Comparison of ENCODE assay signal across 9 cellular contexts in genomic region chr11:64372802-64373597, GRCh38. TPM values are rescaled to one million over a fixed set of nuclear protein-coding genes. Genes with fewer than 3 reads are reported as not detected.
DNase-seq lines count a peak whose midpoint lies in the region; ATAC-seq, FAIRE-seq and TF ChIP-seq lines count a peak whose summit lies in the region.
"Had no signal": no experiment of that assay in that cellular context is flagged by ENCODE, and none has a peak within 500 bp of the region (broad histone marks: within the 10 kb centered on the region; RNA-seq: fewer than 3 reads in every experiment).

No MANE protein-coding gene starts in this region.

- no peak for DNase-seq in heart left ventricle
- DNase-seq in right atrium auricular region (ENCODE audit: low spot score) = no peak
- DNase-seq in NCI-H526 (lab: John Stamatoyannopoulos, UW) = peak; percentile 44 to 77
- peak in 1 of 2 experiments; percentile 62 for DNase-seq in H1 (ENCODE audit: low read depth in 1 of 2, low spot score in 2 of 2)
- DNase-seq in testis = peak; percentile 84
- DNase-seq in activated T-helper 2 cell treated with anti-CD3 and anti-CD28 coated beads, Interferon-gamma antibody, Interleukin-2, Interleukin-4, amounts not matched to agents 10 μg/mL and 5 μg/mL and 100 μg/mL, durations not matched to agents 14 hours and 24 hours and 36 hours (ENCODE audit: low spot score) = no peak
- DNase-seq in lower leg skin (ENCODE audit: low spot score in 2 of 2) = no peak

- no peak for TF ChIP-seq POLR2A in heart left ventricle (IDR thresholded peaks at IDR 0.05)
- TF ChIP-seq POLR2A in H1 (IDR thresholded peaks at IDR 0.05; ENCODE audit: control extremely low read depth in 1 of 2, low read depth in 2 of 2, low read length in 2 of 2) = no peak; a peak in 1 of 3 replicates
- TF ChIP-seq POLR2A in testis (IDR thresholded peaks at IDR 0.05) = no peak
- no peak for TF ChIP-seq POLR2A in lower leg skin (IDR thresholded peaks at IDR 0.05)

- no peaks in the 10 kb centered on the region for H3K27me3 Mint-ChIP-seq in activated T-helper 2 cell treated with anti-CD3 and anti-CD28 coated beads, Interferon-gamma antibody, Interleukin-2, Interleukin-4, amounts not matched to agents 10 μg/mL and 5 μg/mL and 100 μg/mL, durations not matched to agents 14 hours and 24 hours and 36 hours (ENCODE audit: low read depth)

- H3K36me3 Mint-ChIP-seq in activated T-helper 2 cell treated with anti-CD3 and anti-CD28 coated beads, Interferon-gamma antibody, Interleukin-2, Interleukin-4, amounts not matched to agents 10 μg/mL and 5 μg/mL and 100 μg/mL, durations not matched to agents 14 hours and 24 hours and 36 hours (ENCODE audit: low read depth) = peaks cover 18% of the 10 kb centered on the region

- H3K9me3 Mint-ChIP-seq in activated T-helper 2 cell treated with anti-CD3 and anti-CD28 coated beads, Interferon-gamma antibody, Interleukin-2, Interleukin-4, amounts not matched to agents 10 μg/mL and 5 μg/mL and 100 μg/mL, durations not matched to agents 14 hours and 24 hours and 36 hours = no peaks in the 10 kb centered on the region

- H4K5ac ChIP-seq in H1 (ENCODE audit: insufficient read length, low read depth, low read length) = no peak overlapping the region

- no peaks in the 10 kb centered on the region for H3K79me2 ChIP-seq in H1 (ENCODE audit: control insufficient read depth in 1 of 2, insufficient read depth in 2 of 2, low read length in 2 of 2)

- no peak overlapping the region; the same call in 1 of the 2 replicates for H2AK5ac ChIP-seq in H1 (ENCODE audit: low read depth, low read length)

- H3K9me3 ChIP-seq in heart left ventricle = no peaks in the 10 kb centered on the region
- H3K9me3 ChIP-seq in right atrium auricular region = no peaks in the 10 kb centered on the region
- no peaks in the 10 kb centered on the region for H3K9me3 ChIP-seq in H1 (ENCODE audit: insufficient read depth in 2 of 2, low read depth in 1 of 2, low read length in 1 of 2)
- no peaks in the 10 kb centered on the region for H3K9me3 ChIP-seq in testis
- H3K9me3 ChIP-seq: suprapubic skin had no signal

- no peak overlapping the region for H2BK120ac ChIP-seq in H1 (replicated peaks; ENCODE audit: low read depth, low read length)

- WGBS in heart left ventricle, 4 donors = 64 to 71% (median 66%) methylated on average over 15 to 18 of the region's 18 CpGs
- 82% methylated on average over 17 of the region's 18 CpGs; no CpG with 5 or more reads in 1 of the 2 experiments for WGBS in H1 (ENCODE audit: extremely low coverage in 1 of 2, insufficient coverage in 1 of 2, insufficient read length in 1 of 2, insufficient replicate concordance in 2 of 2, low coverage in 1 of 2, low lambda C conversion rate in 2 of 2, missing lambda C conversion rate in 1 of 2), 2 experiments
- 58 to 70% methylated on average over 5 to 18 of the region's 18 CpGs for WGBS in testis, 2 donors
- WGBS in lower leg skin, 2 donors = 53 to 63% methylated on average over 18 of the region's 18 CpGs

- H3K4me3 ChIP-seq in heart left ventricle (no peak overlapping the region), right atrium auricular region (no peak overlapping the region), H1 (ENCODE audit: extremely low read depth in 1 of 4, insufficient read depth in 2 of 4, low read depth in 3 of 4, low read length in 4 of 4) (peak overlapping the region in 1 of 4 experiments; percentile 35; a peak in 2 of 8 replicates), testis (peak overlapping the region in 1 of 2 donors; percentile 52), lower leg skin (ENCODE audit: low read depth, poor library complexity, severe bottlenecking) (no peak overlapping the region)
- H3K4me3 ChIP-seq: suprapubic skin had no signal

- H3K9ac ChIP-seq in H1 (replicated peaks in 1 of 4; ENCODE audit: extremely low read depth in 1 of 4, low read depth in 3 of 4, low read length in 3 of 4) = no peak overlapping the region

- H3K4ac ChIP-seq in H1 (replicated peaks; ENCODE audit: insufficient read length, low read depth, low read length) = no peak overlapping the region

- peak; percentile 62 for FAIRE-seq in H1 (lab: Jason Lieb, UNC)

- H4K91ac ChIP-seq in H1 (replicated peaks; ENCODE audit: insufficient read length, low read length) = peak overlapping the region; percentile 45

- 0 out of 2 replicates have a peak overlapping the region, but pooled peaks have one; percentile 46 for H2BK15ac ChIP-seq in H1 (ENCODE audit: low read length)

- no peak overlapping the region for H2AFZ ChIP-seq in H1 (ENCODE audit: low read length)

- H3K79me1 ChIP-seq in H1 (ENCODE audit: low read depth, low read length) = no peaks in the 10 kb centered on the region

- no peak overlapping the region for H3K23ac ChIP-seq in H1 (ENCODE audit: insufficient read length)

- peak in 3 of 4 donors; percentile 36 to 74 (median 49) for ATAC-seq in heart left ventricle
- no peak for ATAC-seq in GM21515 (IDR thresholded peaks at IDR 0.05; ENCODE audit: unreplicated experiment)

- no peak for TF ChIP-seq RAD21 in H1 (IDR thresholded peaks at IDR 0.05 in 1 of 2, conservative IDR thresholded peaks at IDR 0.05 in 1 of 2; ENCODE audit: low read depth in 2 of 2, low read length in 2 of 2)

- TF ChIP-seq CTCF in heart left ventricle (IDR thresholded peaks at IDR 0.05) (no peak), right atrium auricular region (IDR thresholded peaks at IDR 0.05) (no peak), H1 (IDR thresholded peaks at IDR 0.05; ENCODE audit: control extremely low read depth in 1 of 3, insufficient read depth in 1 of 3, low read depth in 1 of 3, low read length in 3 of 3) (no peak), testis (IDR thresholded peaks at IDR 0.05) (no peak), lower leg skin (IDR thresholded peaks at IDR 0.05) (no peak)

- H4K20me1 ChIP-seq in H1 (replicated peaks in 1 of 2; ENCODE audit: control insufficient read depth in 1 of 2, insufficient read depth in 2 of 2, low read length in 2 of 2) = no peaks in the 10 kb centered on the region

- no peak overlapping the region for H3K56ac ChIP-seq in H1 (replicated peaks; ENCODE audit: insufficient read length, low read depth, low read length)

- H3K27ac Mint-ChIP-seq in activated T-helper 2 cell treated with anti-CD3 and anti-CD28 coated beads, Interferon-gamma antibody, Interleukin-2, Interleukin-4, amounts not matched to agents 10 μg/mL and 5 μg/mL and 100 μg/mL, durations not matched to agents 14 hours and 24 hours and 36 hours = no peak overlapping the region

- H3K18ac ChIP-seq in H1 (ENCODE audit: extremely low read depth, low read length) = no peak overlapping the region

- no peak for TF ChIP-seq EP300 in H1 (IDR thresholded peaks at IDR 0.05; ENCODE audit: borderline replicate concordance in 1 of 2, low read depth in 2 of 2, low read length in 2 of 2)

- 0 out of 2 replicates have a peak overlapping the region, but pooled peaks have one; percentile 3 for H2BK12ac ChIP-seq in H1 (ENCODE audit: low read depth, low read length)

- H3K27me3 ChIP-seq in heart left ventricle = no peaks in the 10 kb centered on the region
- no peaks in the 10 kb centered on the region for H3K27me3 ChIP-seq in right atrium auricular region
- H3K27me3 ChIP-seq in H1 (replicated peaks in 1 of 4; ENCODE audit: control insufficient read depth in 3 of 4, extremely low read depth in 1 of 4, insufficient read depth in 3 of 4, low read length in 3 of 4) = no peaks in the 10 kb centered on the region
- H3K27me3 ChIP-seq in testis = no peaks in the 10 kb centered on the region
- H3K27me3 ChIP-seq: suprapubic skin had no signal

- H2BK5ac ChIP-seq in H1 (ENCODE audit: low read depth, low read length) = peak overlapping the region; percentile 71; the same call in 1 of the 2 replicates

- peaks cover 0 to 5% (median 0%) of the 10 kb centered on the region in 12 donors for H3K4me1 ChIP-seq in heart left ventricle
- no peaks in the 10 kb centered on the region for H3K4me1 ChIP-seq in right atrium auricular region
- H3K4me1 ChIP-seq in H1 (replicated peaks in 1 of 4; ENCODE audit: control insufficient read depth in 3 of 4, insufficient read depth in 4 of 4, low read length in 3 of 4) = peaks cover 0 to 5% (median 2%) of the 10 kb centered on the region in 4 experiments; a peak in 4 of 7 replicates
- H3K4me1 ChIP-seq in testis = peaks cover 12% of the 10 kb centered on the region

- CTCF ChIA-PET in H1 (lab: Charles Lee; ENCODE audit: partially characterized antibody) = interaction anchor here (0.6 to 8.3 kb wide), 10 partner anchors 8 to 76 kb away, joined by 3 to 80 read pairs (median 4); no protein-coding TSS in a partner anchor

- H3K4me1 Mint-ChIP-seq in activated T-helper 2 cell treated with anti-CD3 and anti-CD28 coated beads, Interferon-gamma antibody, Interleukin-2, Interleukin-4, amounts not matched to agents 10 μg/mL and 5 μg/mL and 100 μg/mL, durations not matched to agents 14 hours and 24 hours and 36 hours (ENCODE audit: low read depth) = no peaks in the 10 kb centered on the region

- peak overlapping the region in 1 of 2 experiments; percentile 37; a peak in 2 of 4 replicates for H3K4me2 ChIP-seq in H1 (ENCODE audit: insufficient read depth in 1 of 2, low read depth in 2 of 2, low read length in 2 of 2)

- H3K4me3 Mint-ChIP-seq in activated T-helper 2 cell treated with anti-CD3 and anti-CD28 coated beads, Interferon-gamma antibody, Interleukin-2, Interleukin-4, amounts not matched to agents 10 μg/mL and 5 μg/mL and 100 μg/mL, durations not matched to agents 14 hours and 24 hours and 36 hours (ENCODE audit: low read depth) = no peak overlapping the region

- POLR2A ChIA-PET in H1 (lab: Charles Lee; ENCODE audit: partially characterized antibody) = interaction anchor here (0.6 to 2.0 kb wide), 12 partner anchors 9 to 78 kb away, joined by 3 to 7 read pairs (median 3); partner anchors contain the start of genes PRDX5, RPS6KA4 and TRMT112

- H2BK20ac ChIP-seq in H1 (ENCODE audit: low read length) = no peak overlapping the region

- intact Hi-C loops in heart left ventricle (cut with DNase I) = no loop called here
- intact Hi-C loops in testis (cut with DNase I; ENCODE audit: low total_unique reads) = no loop called here
- intact Hi-C loops in activated T-helper 2 cell treated with anti-CD3 and anti-CD28 coated beads, Interferon-gamma antibody, Interleukin-2, Interleukin-4, amounts not matched to agents 10 μg/mL and 5 μg/mL and 100 μg/mL, durations not matched to agents 14 hours and 24 hours and 36 hours (cut with micrococcal nuclease) = no loop called here
- intact Hi-C loops in lower leg skin (cut with DNase I; ENCODE audit: low total_unique reads) = loop anchor here (10.0 kb wide), 1 partner anchor 272 kb away; no protein-coding TSS in a partner anchor

- H3K14ac ChIP-seq in H1 (ENCODE audit: insufficient read length) = no peak overlapping the region

- H3K27ac ChIP-seq in heart left ventricle (no peak overlapping the region), right atrium auricular region (no peak overlapping the region), H1 (ENCODE audit: low read depth, low read length) (no peak overlapping the region), testis (no peak overlapping the region)
- H3K27ac ChIP-seq: suprapubic skin had no signal

- H3K36me3 ChIP-seq in heart left ventricle (peaks cover 0 to 38% (median 28%) of the 10 kb centered on the region in 9 donors), right atrium auricular region (peaks cover 22% of the 10 kb centered on the region), H1 (ENCODE audit: control insufficient read depth in 2 of 4, insufficient read depth in 4 of 4, low read length in 3 of 4) (peaks cover 0 to 14% (median 0%) of the 10 kb centered on the region in 4 experiments; a peak in 2 of 8 replicates), testis (ENCODE audit: low read depth, missing control alignments) (no peaks in the 10 kb centered on the region)

- H3K23me2 ChIP-seq in H1 (ENCODE audit: low read depth, low read length) = no peaks in the 10 kb centered on the region; the same call in 1 of the 2 replicates

- H4K8ac ChIP-seq in H1 (ENCODE audit: extremely low read depth, insufficient read depth, low read length) = peak overlapping the region; percentile 58

RNA-seq across cellular contexts. Expression of gene RPS6KA4, which starts 14.0 kb away (rescaled TPM):
- total RNA-seq in heart left ventricle = 10 to 100 TPM; 12.8 to 32.5 (median 18.3) TPM
- 10 to 100 TPM; 15.0 to 30.4 TPM for polyA plus RNA-seq in heart left ventricle
- 10 to 100 TPM; 11.4 to 22.2 TPM for total RNA-seq in right atrium auricular region
- total RNA-seq in H1 (2021; fragmentation: NEBNext Ultra II Directional; extraction: Animal tissue kit (Norgen Biotek cat#: 25700)) = 12.6 and 13.2 TPM in 2 replicates
- polyA plus RNA-seq in H1 (2011; rRNA removed) = 8.2 and 12.1 TPM in 2 replicates
- polyA plus RNA-seq in H1 (2011; cell fraction: cytosol; rRNA removed) = 11.5 TPM
- polyA plus RNA-seq in H1 (2011; cell fraction: nucleus; rRNA removed) = 27.8 TPM
- polyA plus RNA-seq in H1 (2012, experiment 1 of 2) = 8.5 to 14.4 TPM (median 12.2 TPM) in 4 replicates
- polyA plus RNA-seq in H1 (2012, experiment 2 of 2) = 7.6 TPM
- polyA plus RNA-seq in H1 (2013, experiment 1 of 2) = 5.0 TPM
- 5.5 TPM for polyA plus RNA-seq in H1 (2013, experiment 2 of 2)
- 8.6 and 9.0 TPM in 2 replicates for polyA minus RNA-seq in H1 (2011; rRNA and poly(A)+ RNA removed)
- polyA minus RNA-seq in H1 (2011; cell fraction: cytosol; rRNA and poly(A)+ RNA removed) = 12.0 TPM
- 17.0 TPM for polyA minus RNA-seq in H1 (2011; cell fraction: nucleus; rRNA and poly(A)+ RNA removed)
- 10 to 100 TPM; 15.6 TPM for total RNA-seq in testis
- 9.2 TPM for polyA plus RNA-seq in testis (ENCODE audit: insufficient read depth, low read depth, low replicate concordance)
- total RNA-seq in activated T-helper 2 cell treated with anti-CD3 and anti-CD28 coated beads, Interferon-gamma antibody, Interleukin-2, Interleukin-4, amounts not matched to agents 10 μg/mL and 5 μg/mL and 100 μg/mL, durations not matched to agents 14 hours and 24 hours and 36 hours = 38.7 and 43.7 TPM in 2 replicates
- total RNA-seq in lower leg skin = 10 to 100 TPM; 39.4 to 77.4 (median 49.2) TPM

RNA-seq across cellular contexts. Expression of gene CCDC88B, which starts 33.0 kb away (rescaled TPM):
- total RNA-seq in heart left ventricle (10 to 100 TPM in 1 of 9 donors, 1 to 10 TPM in 8; 4.1 to 16.2 (median 7.3) TPM), right atrium auricular region (10 to 100 TPM; 11.7 to 12.0 TPM), testis (10 to 100 TPM; 16.6 to 23.5 TPM), lower leg skin (1 to 10 TPM; 2.6 to 9.5 (median 4.8) TPM)
- polyA plus RNA-seq in heart left ventricle (10 to 100 TPM in 1 of 2 donors, 1 to 10 TPM in 1; 8.1 to 24.0 TPM), H1 (2011; rRNA removed) (5.9 and 7.9 TPM in 2 replicates), testis (ENCODE audit: insufficient read depth, low read depth, low replicate concordance) (28.5 TPM)
- total RNA-seq in H1 (2021; fragmentation: NEBNext Ultra II Directional; extraction: Animal tissue kit (Norgen Biotek cat#: 25700)) = 11.2 and 12.5 TPM in 2 replicates
- 10.0 TPM for polyA plus RNA-seq in H1 (2011; cell fraction: cytosol; rRNA removed)
- polyA plus RNA-seq in H1 (2011; cell fraction: nucleus; rRNA removed) = 36.8 TPM
- polyA plus RNA-seq in H1 (2012, experiment 1 of 2) = 12.4 to 18.6 TPM (median 15.8 TPM) in 4 replicates
- 5.3 TPM for polyA plus RNA-seq in H1 (2012, experiment 2 of 2)
- 7.4 TPM for polyA plus RNA-seq in H1 (2013, experiment 1 of 2)
- polyA plus RNA-seq in H1 (2013, experiment 2 of 2) = 6.3 TPM
- 1.1 and 1.8 TPM in 2 replicates for polyA minus RNA-seq in H1 (2011; rRNA and poly(A)+ RNA removed)
- 6.3 TPM for polyA minus RNA-seq in H1 (2011; cell fraction: cytosol; rRNA and poly(A)+ RNA removed)
- 5.4 TPM for polyA minus RNA-seq in H1 (2011; cell fraction: nucleus; rRNA and poly(A)+ RNA removed)
- 127 and 128 TPM in 2 replicates for total RNA-seq in activated T-helper 2 cell treated with anti-CD3 and anti-CD28 coated beads, Interferon-gamma antibody, Interleukin-2, Interleukin-4, amounts not matched to agents 10 μg/mL and 5 μg/mL and 100 μg/mL, durations not matched to agents 14 hours and 24 hours and 36 hours

RNA-seq across cellular contexts. Expression of gene PRDX5, which starts 55.1 kb away (rescaled TPM):
- 100 to 1,000 TPM; 220 to 561 (median 290) TPM for total RNA-seq in heart left ventricle
- polyA plus RNA-seq in heart left ventricle = 100 to 1,000 TPM; 385 to 882 TPM
- 100 to 1,000 TPM; 401 to 435 TPM for total RNA-seq in right atrium auricular region
- 201 and 225 TPM in 2 replicates for total RNA-seq in H1 (2021; fragmentation: NEBNext Ultra II Directional; extraction: Animal tissue kit (Norgen Biotek cat#: 25700))
- polyA plus RNA-seq in H1 (2011; rRNA removed) = 582 and 631 TPM in 2 replicates
- polyA plus RNA-seq in H1 (2011; cell fraction: cytosol; rRNA removed) = 623 TPM
- 281 TPM for polyA plus RNA-seq in H1 (2011; cell fraction: nucleus; rRNA removed)
- polyA plus RNA-seq in H1 (2012, experiment 1 of 2) = 323 to 414 TPM (median 375 TPM) in 4 replicates
- 341 TPM for polyA plus RNA-seq in H1 (2012, experiment 2 of 2)
- 135 TPM for polyA plus RNA-seq in H1 (2013, experiment 1 of 2)
- polyA plus RNA-seq in H1 (2013, experiment 2 of 2) = 134 TPM
- polyA minus RNA-seq in H1 (2011; rRNA and poly(A)+ RNA removed) = 60.4 and 79.8 TPM in 2 replicates
- 77.1 TPM for polyA minus RNA-seq in H1 (2011; cell fraction: cytosol; rRNA and poly(A)+ RNA removed)
- 54.4 TPM for polyA minus RNA-seq in H1 (2011; cell fraction: nucleus; rRNA and poly(A)+ RNA removed)
- total RNA-seq in testis = 100 to 1,000 TPM; 189 to 271 TPM
- 287 TPM for polyA plus RNA-seq in testis (ENCODE audit: insufficient read depth, low read depth, low replicate concordance)
- 112 and 118 TPM in 2 replicates for total RNA-seq in activated T-helper 2 cell treated with anti-CD3 and anti-CD28 coated beads, Interferon-gamma antibody, Interleukin-2, Interleukin-4, amounts not matched to agents 10 μg/mL and 5 μg/mL and 100 μg/mL, durations not matched to agents 14 hours and 24 hours and 36 hours
- 100 to 1,000 TPM; 170 to 284 (median 215) TPM for total RNA-seq in lower leg skin

RNA-seq across cellular contexts. Expression of gene TRMT112, which starts 55.6 kb away (rescaled TPM):
- total RNA-seq in heart left ventricle (100 to 1,000 TPM in 4 of 9 donors, 10 to 100 TPM in 5; 80.0 to 169 (median 95.6) TPM), right atrium auricular region (100 to 1,000 TPM; 110 to 151 TPM), testis (100 to 1,000 TPM; 303 to 340 TPM), lower leg skin (100 to 1,000 TPM; 199 to 356 (median 255) TPM)
- polyA plus RNA-seq in heart left ventricle (100 to 1,000 TPM; 172 to 186 TPM), H1 (2011; rRNA removed) (650 and 707 TPM in 2 replicates), testis (ENCODE audit: insufficient read depth, low read depth, low replicate concordance) (275 TPM)
- 300 and 326 TPM in 2 replicates for total RNA-seq in H1 (2021; fragmentation: NEBNext Ultra II Directional; extraction: Animal tissue kit (Norgen Biotek cat#: 25700))
- 604 TPM for polyA plus RNA-seq in H1 (2011; cell fraction: cytosol; rRNA removed)
- polyA plus RNA-seq in H1 (2011; cell fraction: nucleus; rRNA removed) = 183 TPM
- polyA plus RNA-seq in H1 (2012, experiment 1 of 2) = 380 to 473 TPM (median 438 TPM) in 4 replicates
- polyA plus RNA-seq in H1 (2012, experiment 2 of 2) = 1,230 TPM
- 542 TPM for polyA plus RNA-seq in H1 (2013, experiment 1 of 2)
- polyA plus RNA-seq in H1 (2013, experiment 2 of 2) = 524 TPM
- polyA minus RNA-seq in H1 (2011; rRNA and poly(A)+ RNA removed) = 31.9 and 44.7 TPM in 2 replicates
- polyA minus RNA-seq in H1 (2011; cell fraction: cytosol; rRNA and poly(A)+ RNA removed) = 101 TPM
- polyA minus RNA-seq in H1 (2011; cell fraction: nucleus; rRNA and poly(A)+ RNA removed) = 54.3 TPM
- total RNA-seq in activated T-helper 2 cell treated with anti-CD3 and anti-CD28 coated beads, Interferon-gamma antibody, Interleukin-2, Interleukin-4, amounts not matched to agents 10 μg/mL and 5 μg/mL and 100 μg/mL, durations not matched to agents 14 hours and 24 hours and 36 hours = 290 and 291 TPM in 2 replicates

Comparison
In these comparisons a context has a peak if more than half of its experiments do, and no peak if none do; other contexts are left out.
1. DNase-seq: peak in NCI-H526 (2 of 2) and testis (single experiment); none in heart left ventricle (0 of 5), right atrium auricular region (single experiment), activated T-helper 2 cell treated with anti-CD3 and anti-CD28 coated beads, Interferon-gamma antibody, Interleukin-2, Interleukin-4, amounts not matched to agents 10 μg/mL and 5 μg/mL and 100 μg/mL, durations not matched to agents 14 hours and 24 hours and 36 hours (single experiment) and lower leg skin (0 of 2).